8 cellular contexts compared by ENCODE assay signal in the genomic region with DNA sequence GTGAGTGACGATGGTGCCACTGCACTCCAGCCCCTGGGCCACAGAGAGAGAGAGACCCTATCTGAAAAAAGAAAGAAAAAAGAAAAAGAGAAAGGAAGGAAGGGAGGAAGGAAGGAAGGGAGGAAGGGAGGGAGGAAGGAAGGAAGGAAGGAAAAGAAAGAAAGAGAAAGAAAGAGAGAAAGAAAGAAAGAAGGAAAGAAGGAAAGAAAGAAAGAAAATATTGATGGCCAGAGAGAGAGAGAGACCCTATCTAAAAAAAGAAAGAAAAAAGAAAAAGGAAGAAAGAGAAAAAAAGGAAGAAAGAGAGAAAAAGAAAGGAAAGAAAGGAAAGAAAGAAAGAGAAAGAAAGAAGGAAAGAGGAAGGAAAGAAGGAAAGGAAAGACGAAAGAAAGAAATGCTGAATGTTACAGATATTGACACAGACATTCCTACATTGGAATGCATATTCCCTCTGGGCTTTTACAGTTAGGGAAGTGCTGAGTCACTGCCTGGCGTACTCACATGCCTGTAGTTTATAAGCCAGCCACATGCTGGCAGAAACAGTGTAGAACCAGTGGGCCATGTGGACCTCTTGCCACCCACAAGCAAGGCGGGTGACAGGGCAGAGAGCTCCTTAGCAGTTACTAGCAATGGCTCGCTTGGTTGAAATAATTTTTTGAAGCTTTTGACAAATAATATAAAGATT.
DNase-seq lines count a peak whose midpoint lies in the region; ATAC-seq and TF ChIP-seq lines count a peak whose summit lies in the region.

No MANE protein-coding gene starts in this region.

- no peak overlapping the region for H3K4me3 ChIP-seq in epithelial cell of esophagus (ENCODE audit: low read length)

- ATAC-seq in HG03097 (IDR thresholded peaks at IDR 0.05; ENCODE audit: low FRiP score, unreplicated experiment), result no peak
- no peak for ATAC-seq in HG02970 (IDR thresholded peaks at IDR 0.05; ENCODE audit: low FRiP score, unreplicated experiment)

- peak; percentile 33 for TF ChIP-seq CTCF in epithelial cell of esophagus (IDR thresholded peaks at IDR 0.05; ENCODE audit: insufficient read depth, low read depth, low read length, missing control alignments)

- peak; percentile 35 for DNase-seq in DMS 273 treated with DMSO at 0.1 percent for 48 hours (lab: John Stamatoyannopoulos, UW)
- peak; percentile 65 for DNase-seq in NCI-H526 treated with DMSO at 0.1 percent for 48 hours (lab: John Stamatoyannopoulos, UW)
- peak; percentile 93 for DNase-seq in epithelial cell of esophagus (ENCODE audit: low read depth)
- peak; percentile 56 for DNase-seq in non-pigmented ciliary epithelial cell (ENCODE audit: low read depth)
- DNase-seq in NCI-H524 (lab: John Stamatoyannopoulos, UW), result no peak
- DNase-seq in activated gamma-delta T cell treated with Interleukin-2 at 50 U/mL for 16 hours, result no peak

Comparison
In these comparisons a context has a peak if more than half of its experiments do, and no peak if none do; other contexts are left out.
1. DNase-seq: peak in DMS 273 treated with DMSO at 0.1 percent for 48 hours (single experiment), NCI-H526 treated with DMSO at 0.1 percent for 48 hours (single experiment), epithelial cell of esophagus (single experiment) and non-pigmented ciliary epithelial cell (single experiment); none in NCI-H524 (0 of 2) and activated gamma-delta T cell treated with Interleukin-2 at 50 U/mL for 16 hours (single experiment).